ENCODE assay signal across 16 cellular contexts in genomic region chr1:6300342-6301141, GRCh38. TPM values are rescaled to one million over a fixed set of nuclear protein-coding genes. Genes with fewer than 3 reads are reported as not detected.
DNase-seq lines count a peak whose midpoint lies in the region; ATAC-seq and TF ChIP-seq lines count a peak whose summit lies in the region.
"Had no signal": no experiment of that assay in that cellular context is flagged by ENCODE, and none has a peak within 500 bp of the region (broad histone marks: within the 10 kb centered on the region; RNA-seq: fewer than 3 reads in every experiment).

No MANE protein-coding gene starts in this region.

- peak; percentile 32 for DNase-seq in Caki2 (ENCODE audit: low read depth)
- peak in 2 of 3 donors; percentile 79 to 80 for DNase-seq in Peyer's patch
- DNase-seq in endothelial cell (ENCODE audit: low spot score), result no peak
- DNase-seq in mucosa of descending colon, result peak; percentile 59 to 76 (median 71)
- no peak for DNase-seq in NCI-H1092 treated with DMSO at 0.1 percent for 48 hours (lab: John Stamatoyannopoulos, UW)
- DNase-seq in ecto neural progenitor cell (ENCODE audit: low spot score), result no peak
- DNase-seq: DMS79 treated with DMSO at 0.1 percent for 48 hours, erythroblast, hypothalamus, NCI-H2081 treated with DMSO at 0.1 percent for 48 hours, NCI-H69 had no signal

- peak overlapping the region; percentile 7 for H3K4me3 Mint-ChIP-seq in endothelial cell (ENCODE audit: unreplicated experiment)

- no peaks in the 10 kb centered on the region for H3K36me3 ChIP-seq in Peyer's patch
- no peaks in the 10 kb centered on the region for H3K36me3 ChIP-seq in mucosa of descending colon (ENCODE audit: low read depth)

- ATAC-seq in mucosa of descending colon, result peak; percentile 93
- no peak for ATAC-seq in HG02938 (IDR thresholded peaks at IDR 0.05; ENCODE audit: unreplicated experiment)
- ATAC-seq in HG02884 (IDR thresholded peaks at IDR 0.05; ENCODE audit: unreplicated experiment), result no peak

- no peaks in the 10 kb centered on the region for H3K36me3 Mint-ChIP-seq in endothelial cell (ENCODE audit: low read depth, unreplicated experiment)

- no peaks in the 10 kb centered on the region for H3K27me3 ChIP-seq in Peyer's patch

- H3K27ac Mint-ChIP-seq in endothelial cell (ENCODE audit: unreplicated experiment), result no peak overlapping the region

- TF ChIP-seq POLR2A in Peyer's patch (IDR thresholded peaks at IDR 0.05), result no peak

- H3K27me3 Mint-ChIP-seq in endothelial cell (ENCODE audit: unreplicated experiment), result peaks cover 8% of the 10 kb centered on the region

- TF ChIP-seq CTCF in Peyer's patch (IDR thresholded peaks at IDR 0.05) (peak in 2 of 6 experiments; percentile 12 to 19), endothelial cell (IDR thresholded peaks at IDR 0.05; ENCODE audit: unreplicated experiment) (no peak), mucosa of descending colon (IDR thresholded peaks at IDR 0.05) (no peak)

- no peaks in the 10 kb centered on the region for H3K9me3 Mint-ChIP-seq in endothelial cell (ENCODE audit: unreplicated experiment)

- H3K4me3 ChIP-seq in Peyer's patch (no peak overlapping the region), mucosa of descending colon (no peak overlapping the region)

- H3K27ac ChIP-seq in Peyer's patch, result peak overlapping the region in 2 of 4 donors; percentile 53 to 59

- intact Hi-C loops in mucosa of descending colon (cut with DNase I, micrococcal nuclease), result no loop called here

- H3K4me1 ChIP-seq in Peyer's patch, result no peaks in the 10 kb centered on the region
- H3K4me1 ChIP-seq in mucosa of descending colon (ENCODE audit: low read depth), result peaks cover 5% of the 10 kb centered on the region

- H3K4me1 Mint-ChIP-seq in endothelial cell (ENCODE audit: unreplicated experiment), result no peaks in the 10 kb centered on the region

- H3K9me3 ChIP-seq in Peyer's patch (no peaks in the 10 kb centered on the region), mucosa of descending colon (no peaks in the 10 kb centered on the region)

- in situ Hi-C loops in Caki2 (cut with HindIII; ENCODE audit: low pct_unique_long_range_greater_than_20kb, low sequenced_read_pairs), result no loop called here

RNA-seq across cellular contexts. Expression of gene GPR153, which starts 39.6 kb away (rescaled TPM):
- 2.4 and 2.9 TPM in 2 replicates for total RNA-seq in Caki2 (2014; rRNA removed; shearing (Covaris generic); ENCODE audit: low replicate concordance)
- total RNA-seq in Peyer's patch (100 to 1,000 TPM in 3 of 4 donors, 1 to 10 TPM in 1; 3.3 to 162 (median 121) TPM), endothelial cell (ENCODE audit: unreplicated experiment) (3.0 TPM), mucosa of descending colon (10 to 100 TPM; 20.2 to 28.3 (median 20.4) TPM)

RNA-seq across cellular contexts. Expression of gene HES3, which starts 56.6 kb away (rescaled TPM):
- not detected in 2 replicates for total RNA-seq in Caki2 (2014; rRNA removed; shearing (Covaris generic); ENCODE audit: low replicate concordance)
- not detected for total RNA-seq in Peyer's patch
- not detected for total RNA-seq in endothelial cell (ENCODE audit: unreplicated experiment)
- total RNA-seq in mucosa of descending colon, result not detected
- total RNA-seq: activated CD8-positive, alpha-beta memory T cell treated with anti-CD3 and anti-CD28 coated beads for 36 hours; cerebellum; urinary bladder had no signal

Comparison
In these comparisons a context has a peak if more than half of its experiments do, and no peak if none do; other contexts are left out.
1. DNase-seq: peak in Caki2 (single experiment), Peyer's patch (2 of 3) and mucosa of descending colon (3 of 3); none in endothelial cell (single experiment), NCI-H1092 treated with DMSO at 0.1 percent for 48 hours (single experiment) and ecto neural progenitor cell (single experiment).